Comparison of ENCODE assay signal across 1 cellular context in the genomic region with DNA sequence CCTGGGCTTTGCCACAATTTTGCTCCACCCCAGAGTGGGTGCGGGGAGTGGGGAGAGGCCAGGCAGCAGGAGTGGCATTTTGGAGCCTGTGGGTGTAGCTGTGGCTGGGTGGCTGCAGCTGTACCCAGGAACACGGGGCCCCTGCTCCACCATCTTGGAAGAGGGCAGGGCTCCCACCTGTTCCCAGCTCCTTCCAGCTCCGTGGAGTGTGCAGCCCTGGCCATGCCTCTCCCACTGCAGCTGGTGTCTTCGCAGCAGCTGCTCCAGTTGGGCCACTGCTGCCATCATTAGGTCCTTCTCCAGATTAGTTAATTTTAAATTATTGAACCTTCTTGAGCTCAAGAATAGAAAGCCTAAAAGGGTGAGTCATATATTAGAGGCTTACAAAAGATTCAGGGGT.
TF ChIP-seq lines count a peak whose summit lies in the region.

No MANE protein-coding gene starts in this region.

TF ChIP-seq in HepG2, 621 proteins besides CTCF, POLR2A, EP300 and RAD21:
- TF ChIP-seq FOXA1 (IDR thresholded peaks at IDR 0.05) (no peak), FOXA1 (CRISPR knock-in tag; IDR thresholded peaks at IDR 0.05) (no peak), HMG20B (CRISPR knock-in tag; conservative IDR thresholded peaks at IDR 0.05) (no peak), ARID2 (CRISPR knock-in tag; IDR thresholded peaks at IDR 0.05; ENCODE audit: borderline replicate concordance) (no peak), AGO1 (IDR thresholded peaks at IDR 0.05; ENCODE audit: low read depth, low read length, poor library complexity, severe bottlenecking) (no peak), PHF5A (CRISPR knock-in tag; IDR thresholded peaks at IDR 0.05; ENCODE audit: low read depth, unreplicated experiment) (no peak)
- TF ChIP-seq, protein P1, sequence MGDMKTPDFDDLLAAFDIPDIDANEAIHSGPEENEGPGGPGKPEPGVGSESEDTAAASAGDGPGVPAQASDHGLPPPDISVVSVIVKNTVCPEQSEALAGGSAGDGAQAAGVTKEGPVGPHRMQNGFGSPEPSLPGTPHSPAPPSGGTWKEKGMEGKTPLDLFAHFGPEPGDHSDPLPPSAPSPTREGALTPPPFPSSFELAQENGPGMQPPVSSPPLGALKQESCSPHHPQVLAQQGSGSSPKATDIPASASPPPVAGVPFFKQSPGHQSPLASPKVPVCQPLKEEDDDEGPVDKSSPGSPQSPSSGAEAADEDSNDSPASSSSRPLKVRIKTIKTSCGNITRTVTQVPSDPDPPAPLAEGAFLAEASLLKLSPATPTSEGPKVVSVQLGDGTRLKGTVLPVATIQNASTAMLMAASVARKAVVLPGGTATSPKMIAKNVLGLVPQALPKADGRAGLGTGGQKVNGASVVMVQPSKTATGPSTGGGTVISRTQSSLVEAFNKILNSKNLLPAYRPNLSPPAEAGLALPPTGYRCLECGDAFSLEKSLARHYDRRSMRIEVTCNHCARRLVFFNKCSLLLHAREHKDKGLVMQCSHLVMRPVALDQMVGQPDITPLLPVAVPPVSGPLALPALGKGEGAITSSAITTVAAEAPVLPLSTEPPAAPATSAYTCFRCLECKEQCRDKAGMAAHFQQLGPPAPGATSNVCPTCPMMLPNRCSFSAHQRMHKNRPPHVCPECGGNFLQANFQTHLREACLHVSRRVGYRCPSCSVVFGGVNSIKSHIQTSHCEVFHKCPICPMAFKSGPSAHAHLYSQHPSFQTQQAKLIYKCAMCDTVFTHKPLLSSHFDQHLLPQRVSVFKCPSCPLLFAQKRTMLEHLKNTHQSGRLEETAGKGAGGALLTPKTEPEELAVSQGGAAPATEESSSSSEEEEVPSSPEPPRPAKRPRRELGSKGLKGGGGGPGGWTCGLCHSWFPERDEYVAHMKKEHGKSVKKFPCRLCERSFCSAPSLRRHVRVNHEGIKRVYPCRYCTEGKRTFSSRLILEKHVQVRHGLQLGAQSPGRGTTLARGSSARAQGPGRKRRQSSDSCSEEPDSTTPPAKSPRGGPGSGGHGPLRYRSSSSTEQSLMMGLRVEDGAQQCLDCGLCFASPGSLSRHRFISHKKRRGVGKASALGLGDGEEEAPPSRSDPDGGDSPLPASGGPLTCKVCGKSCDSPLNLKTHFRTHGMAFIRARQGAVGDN (CRISPR knock-in tag; IDR thresholded peaks at IDR 0.05), result peak; percentile 18; the same call in 1 of the 2 replicates
- TF ChIP-seq, protein P2, sequence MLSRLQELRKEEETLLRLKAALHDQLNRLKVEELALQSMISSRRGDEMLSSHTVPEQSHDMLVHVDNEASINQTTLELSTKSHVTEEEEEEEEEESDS (CRISPR knock-in tag; IDR thresholded peaks at IDR 0.05; ENCODE audit: borderline replicate concordance), result no peak
